In genomic region chr12:3000548-3001275, GRCh38 we compare ENCODE assay signal across 17 cellular contexts. TPM values are rescaled to one million over a fixed set of nuclear protein-coding genes. Genes with fewer than 3 reads are reported as not detected.
DNase-seq lines count a peak whose midpoint lies in the region; ATAC-seq, FAIRE-seq and TF ChIP-seq lines count a peak whose summit lies in the region.
"Had no signal": no experiment of that assay in that cellular context is flagged by ENCODE, and none has a peak within 500 bp of the region (broad histone marks: within the 10 kb centered on the region; RNA-seq: fewer than 3 reads in every experiment).

No MANE protein-coding gene starts in this region.

- in situ Hi-C loops in HepG2 (cut with HindIII; ENCODE audit: extremely low pct_ligation_motif_present, low pct_unique_long_range_greater_than_20kb) = no loop called here

- ATAC-seq in HepG2 (peak; percentile 49), right lobe of liver (no peak), GM21381 (IDR thresholded peaks at IDR 0.05; ENCODE audit: unreplicated experiment) (no peak), HG03571 (IDR thresholded peaks at IDR 0.05; ENCODE audit: unreplicated experiment) (no peak)
- ATAC-seq: activated CD8-positive, alpha-beta T cell treated with anti-CD3 and anti-CD28 coated beads, Interleukin-2, amount 10 ng/mL, durations not matched to agents 7 days and 5 days; left ventricle myocardium superior had no signal

- peaks cover 6% of the 10 kb centered on the region for H3K9me3 Mint-ChIP-seq in glutamatergic neuron (ENCODE audit: unreplicated experiment)
- H3K9me3 Mint-ChIP-seq: brain had no signal

- peak overlapping the region; percentile 29 for H3K27ac Mint-ChIP-seq in glutamatergic neuron (ENCODE audit: unreplicated experiment)
- H3K27ac Mint-ChIP-seq: activated CD8-positive, alpha-beta T cell treated with anti-CD3 and anti-CD28 coated beads, Interleukin-2, amount 10 ng/mL, durations not matched to agents 7 days and 5 days had no signal

- intact Hi-C loops in HepG2 (cut with micrococcal nuclease; ENCODE audit: unreplicated experiment) (no loop called here), right lobe of liver (cut with DNase I) (no loop called here), cardiac septum (cut with DNase I) (no loop called here)

- H3K4me3 ChIP-seq in HepG2 (replicated peaks in 1 of 3; ENCODE audit: insufficient read depth in 1 of 3, low read depth in 2 of 3, low read length in 3 of 3) (no peak overlapping the region), right lobe of liver (no peak overlapping the region), WERI-Rb-1 (ENCODE audit: low read depth, low read length) (no peak overlapping the region)

- H3K27ac ChIP-seq in HepG2 (ENCODE audit: extremely low read length, insufficient read depth, low read length) = no peak overlapping the region
- no peak overlapping the region for H3K27ac ChIP-seq in right lobe of liver
- peak overlapping the region; percentile 54; the same call in 1 of the 2 replicates for H3K27ac ChIP-seq in WERI-Rb-1

- POLR2A ChIA-PET in HepG2 (lab: Yijun Ruan, JAX) = no interaction called here

- H3K9ac ChIP-seq in HepG2 (ENCODE audit: insufficient read depth, low read depth, low read length) = no peak overlapping the region

- H3K4me3 Mint-ChIP-seq in glutamatergic neuron (ENCODE audit: unreplicated experiment) = peak overlapping the region; percentile 16
- H3K4me3 Mint-ChIP-seq: activated CD8-positive, alpha-beta T cell treated with anti-CD3 and anti-CD28 coated beads, Interleukin-2, amount 10 ng/mL, durations not matched to agents 7 days and 5 days; naive B cell had no signal

- peaks cover 5% of the 10 kb centered on the region; the same call in 1 of the 2 replicates for H4K20me1 ChIP-seq in HepG2 (ENCODE audit: insufficient read depth, low read length)

- H3K27me3 ChIP-seq in HepG2 (ENCODE audit: control insufficient read depth in 1 of 2, insufficient read depth in 2 of 2, low read length in 2 of 2) = no peaks in the 10 kb centered on the region
- no peaks in the 10 kb centered on the region for H3K27me3 ChIP-seq in right lobe of liver
- no peaks in the 10 kb centered on the region for H3K27me3 ChIP-seq in WERI-Rb-1 (ENCODE audit: insufficient read depth, low read depth, severe bottlenecking)

- H3K36me3 Mint-ChIP-seq in glutamatergic neuron (ENCODE audit: unreplicated experiment) = no peaks in the 10 kb centered on the region
- H3K36me3 Mint-ChIP-seq: naive B cell had no signal

- DNase-seq in HepG2 (ENCODE audit: low spot score) (peak; percentile 9), right lobe of liver (no peak), WERI-Rb-1 (peak; percentile 51), glutamatergic neuron (peak; percentile 43), cardiac septum (ENCODE audit: low spot score) (no peak), NCI-H1417 (lab: John Stamatoyannopoulos, UW) (no peak)
- DNase-seq: activated CD8-positive, alpha-beta T cell treated with anti-CD3 and anti-CD28 coated beads, Interleukin-2, amount 10 ng/mL, durations not matched to agents 7 days and 5 days; KBM-7; left ventricle myocardium superior; naive B cell; NCI-H1417 treated with DMSO at 0.1 percent for 48 hours; NCI-H345; retina; stimulated activated CD4-positive, alpha-beta T cell treated with anti-CD3 and anti-CD28 coated beads, Interleukin-2, amount 100 ng/mL, for 24 hours had no signal

- H2AFZ ChIP-seq in HepG2 (ENCODE audit: low read length) = no peak overlapping the region

- H3K4me1 ChIP-seq in HepG2 (ENCODE audit: insufficient read depth, low read length) (no peaks in the 10 kb centered on the region), right lobe of liver (no peaks in the 10 kb centered on the region)

- H3K27me3 Mint-ChIP-seq in glutamatergic neuron (ENCODE audit: unreplicated experiment) = peaks cover 7% of the 10 kb centered on the region
- H3K27me3 Mint-ChIP-seq: brain had no signal

- FAIRE-seq in HepG2 (lab: Jason Lieb, UNC) = no peak

- no peak overlapping the region for H3K4me2 ChIP-seq in HepG2 (ENCODE audit: low read depth, low read length)

- BruUV-seq in HepG2 (replicated peaks; lab: Mats Ljungman, UMichigan) = no TSS peak

- H3K36me3 ChIP-seq in HepG2 (replicated peaks in 1 of 2; ENCODE audit: control insufficient read depth in 1 of 2, insufficient read depth in 2 of 2, low read length in 2 of 2) = peaks cover 33 to 81% of the 10 kb centered on the region in 2 experiments
- H3K36me3 ChIP-seq in right lobe of liver = no peaks in the 10 kb centered on the region
- peaks cover 33% of the 10 kb centered on the region for H3K36me3 ChIP-seq in WERI-Rb-1

- no peak for TF ChIP-seq RAD21 in HepG2 (CRISPR knock-in tag; IDR thresholded peaks at IDR 0.05)

- 0 out of 2 replicates have a peak, but pooled peaks have one; percentile 7 for TF ChIP-seq CTCF in HepG2 (CRISPR knock-in tag; IDR thresholded peaks at IDR 0.05)
- TF ChIP-seq CTCF in right lobe of liver (IDR thresholded peaks at IDR 0.05) = no peak
- TF ChIP-seq CTCF in WERI-Rb-1 (IDR thresholded peaks at IDR 0.05; ENCODE audit: low read depth, low read length) = peak; percentile 65
- TF ChIP-seq CTCF in glutamatergic neuron (IDR thresholded peaks at IDR 0.05; ENCODE audit: partially characterized antibody, unreplicated experiment) = peak; percentile 59

- CTCF ChIA-PET in HepG2 (lab: Yijun Ruan, JAX; ENCODE audit: low intra/inter-chr PET ratio, low total read pairs) = no interaction called here

- TF ChIP-seq POLR2A in HepG2 (IDR thresholded peaks at IDR 0.05; ENCODE audit: insufficient read depth in 1 of 2, low read depth in 2 of 2, low read length in 2 of 2) (no peak), right lobe of liver (IDR thresholded peaks at IDR 0.05) (no peak)

- peaks cover 45% of the 10 kb centered on the region for H3K4me1 Mint-ChIP-seq in glutamatergic neuron (ENCODE audit: low read depth, unreplicated experiment)

- peaks cover 3% of the 10 kb centered on the region for H3K79me2 ChIP-seq in HepG2 (ENCODE audit: insufficient read depth, low read length)

- H3K9me3 ChIP-seq in HepG2 (ENCODE audit: low read length) (no peaks in the 10 kb centered on the region), right lobe of liver (no peaks in the 10 kb centered on the region), WERI-Rb-1 (ENCODE audit: severe bottlenecking) (no peaks in the 10 kb centered on the region)

- no peak for TF ChIP-seq EP300 in HepG2 (IDR thresholded peaks at IDR 0.05; ENCODE audit: low read depth in 2 of 2, low read length in 2 of 2)
- TF ChIP-seq EP300 in HepG2 (CRISPR knock-in tag; IDR thresholded peaks at IDR 0.05; ENCODE audit: borderline replicate concordance) = no peak

- WGBS in HepG2 (ENCODE audit: low lambda C conversion rate) = 78% methylated on average over 13 of the region's 13 CpGs
- WGBS in right lobe of liver (ENCODE audit: insufficient coverage, low coverage, low lambda C conversion rate, missing lambda C conversion rate) = 44% methylated on average over 6 of the region's 13 CpGs

TF ChIP-seq in HepG2, 621 proteins besides CTCF, POLR2A, EP300 and RAD21 (continues in another document):
- TF ChIP-seq ZFY (CRISPR knock-in tag; IDR thresholded peaks at IDR 0.05) = no peak
- no peak for TF ChIP-seq ZNF235 (CRISPR knock-in tag; IDR thresholded peaks at IDR 0.05; ENCODE audit: borderline replicate concordance)
- no peak for TF ChIP-seq CSRNP1 (CRISPR knock-in tag; IDR thresholded peaks at IDR 0.05)

RNA-seq across cellular contexts. Expression of gene TEAD4, which starts 41.5 kb away (rescaled TPM):
- total RNA-seq in HepG2 (2016; rRNA removed; fragmentation: Illumina TruSeq; extraction: Trizol) = 45.0 and 46.3 TPM in 2 replicates
- 31.3 and 31.6 TPM in 2 replicates for total RNA-seq in HepG2 (2016; cell fraction: cytosol; rRNA removed; fragmentation: Illumina TruSeq; extraction: Trizol; ENCODE audit: low read depth)
- total RNA-seq in HepG2 (2016; cell fraction: insoluble cytoplasmic fraction; rRNA removed; fragmentation: Illumina TruSeq; extraction: Trizol) = 41.0 and 43.4 TPM in 2 replicates
- 47.9 and 52.9 TPM in 2 replicates for total RNA-seq in HepG2 (2016; cell fraction: membrane; rRNA removed; fragmentation: Illumina TruSeq; extraction: Trizol)
- 26.7 and 27.0 TPM in 2 replicates for total RNA-seq in HepG2 (2016; cell fraction: nucleus; rRNA removed; fragmentation: Illumina TruSeq; extraction: Trizol)
- polyA plus RNA-seq in HepG2 (2011; rRNA removed) = 65.0 and 69.4 TPM in 2 replicates
- polyA plus RNA-seq in HepG2 (2011; cell fraction: cytosol; rRNA removed) = 49.1 and 69.9 TPM in 2 replicates
- polyA plus RNA-seq in HepG2 (2011; cell fraction: nucleus; rRNA removed) = 98.9 and 143 TPM in 2 replicates
- 44.1 and 49.0 TPM in 2 replicates for polyA plus RNA-seq in HepG2 (2012)
- polyA plus RNA-seq in HepG2 (2016; cell fraction: cytosol; fragmentation: Illumina TruSeq; extraction: Trizol; ENCODE audit: low read depth) = 52.8 and 61.8 TPM in 2 replicates
- 57.1 and 65.3 TPM in 2 replicates for polyA plus RNA-seq in HepG2 (2016; cell fraction: insoluble cytoplasmic fraction; fragmentation: Illumina TruSeq; extraction: Trizol; ENCODE audit: low read depth)
- 66.9 and 70.7 TPM in 2 replicates for polyA plus RNA-seq in HepG2 (2016; cell fraction: membrane; fragmentation: Illumina TruSeq; extraction: Trizol; ENCODE audit: low read depth)
- 60.4 and 66.8 TPM in 2 replicates for polyA plus RNA-seq in HepG2 (2016; cell fraction: nucleus; fragmentation: Illumina TruSeq; extraction: Trizol; ENCODE audit: insufficient read depth, low read depth)
- polyA minus RNA-seq in HepG2 (2011; rRNA and poly(A)+ RNA removed; ENCODE audit: low replicate concordance) = 40.4 and 71.0 TPM in 2 replicates
- polyA minus RNA-seq in HepG2 (2011; cell fraction: cytosol; rRNA and poly(A)+ RNA removed) = 35.9 and 41.1 TPM in 2 replicates
- 26.0 and 28.0 TPM in 2 replicates for polyA minus RNA-seq in HepG2 (2011; cell fraction: nucleus; rRNA and poly(A)+ RNA removed)
- total RNA-seq in right lobe of liver = 1 to 10 TPM in 4 of 6 experiments, under 1 TPM in 2; 0.81 to 8.5 (median 3.0) TPM
- 3.8 TPM for total RNA-seq in glutamatergic neuron (ENCODE audit: unreplicated experiment)
- total RNA-seq in cardiac septum = 23.9 TPM

Comparison
In these comparisons a context has a peak if more than half of its experiments do, and no peak if none do; other contexts are left out.
1. DNase-seq: peak in HepG2 (single experiment), WERI-Rb-1 (single experiment) and glutamatergic neuron (single experiment); none in right lobe of liver (0 of 3), cardiac septum (single experiment) and NCI-H1417 (0 of 3).
2. CTCF ChIP-seq: peak in HepG2 (single experiment), WERI-Rb-1 (single experiment) and glutamatergic neuron (single experiment); none in right lobe of liver (0 of 4).